8 cellular contexts compared by ENCODE assay signal in genomic region chr11:8681837-8682218, GRCh38. TPM values are rescaled to one million over a fixed set of nuclear protein-coding genes. Genes with fewer than 3 reads are reported as not detected.
DNase-seq lines count a peak whose midpoint lies in the region; ATAC-seq and TF ChIP-seq lines count a peak whose summit lies in the region.

No MANE protein-coding gene starts in this region.

- peak overlapping the region; percentile 99 for H3K4me3 Mint-ChIP-seq in activated naive CD8-positive, alpha-beta T cell treated with anti-CD3 and anti-CD28 coated beads, Interleukin-2, amount 50 U/mL, for 24 hours

- H3K27ac ChIP-seq in suprapubic skin, result peak overlapping the region; percentile 99

- H3K36me3 ChIP-seq in kidney epithelial cell (ENCODE audit: control insufficient read depth, insufficient read depth, low read length), result no peaks in the 10 kb centered on the region
- H3K36me3 ChIP-seq in suprapubic skin, result peaks cover 48% of the 10 kb centered on the region

- peaks cover 67% of the 10 kb centered on the region for H3K36me3 Mint-ChIP-seq in activated naive CD8-positive, alpha-beta T cell treated with anti-CD3 and anti-CD28 coated beads, Interleukin-2, amount 50 U/mL, for 24 hours (ENCODE audit: low read depth)

- ATAC-seq in activated naive CD8-positive, alpha-beta T cell treated with anti-CD3 and anti-CD28 coated beads, Interleukin-2, amount 50 U/mL, for 24 hours, result no peak
- ATAC-seq in GM19328 (IDR thresholded peaks at IDR 0.05; ENCODE audit: unreplicated experiment), result no peak

- DNase-seq in SKM-1 (lab: John Stamatoyannopoulos, UW; ENCODE audit: unreplicated experiment) (peak; percentile 29), SKM-1 treated with dmso at 0.1 percent for 144 hours (lab: John Stamatoyannopoulos, UW; ENCODE audit: unreplicated experiment) (no peak), kidney epithelial cell (ENCODE audit: low read depth) (no peak), suprapubic skin (ENCODE audit: low spot score in 2 of 2) (peak in 1 of 2 donors; percentile 64), NCI-H1092 (lab: John Stamatoyannopoulos, UW) (no peak), Kasumi-1 (lab: John Stamatoyannopoulos, UW) (no peak)
- DNase-seq in activated naive CD8-positive, alpha-beta T cell treated with anti-CD3 and anti-CD28 coated beads, Interleukin-2, amount 50 U/mL, for 24 hours, result no peak

- H3K27ac Mint-ChIP-seq in activated naive CD8-positive, alpha-beta T cell treated with anti-CD3 and anti-CD28 coated beads, Interleukin-2, amount 50 U/mL, for 24 hours, result peak overlapping the region; percentile 99

- peak overlapping the region; percentile 90 for H3K4me3 ChIP-seq in kidney epithelial cell (ENCODE audit: low read depth, low read length)
- H3K4me3 ChIP-seq in suprapubic skin, result peak overlapping the region; percentile 88

- H3K27me3 ChIP-seq in kidney epithelial cell (ENCODE audit: control insufficient read depth, insufficient read depth, low read length) (no peaks in the 10 kb centered on the region), suprapubic skin (no peaks in the 10 kb centered on the region)

- H3K4me1 Mint-ChIP-seq in activated naive CD8-positive, alpha-beta T cell treated with anti-CD3 and anti-CD28 coated beads, Interleukin-2, amount 50 U/mL, for 24 hours, result peaks cover 45% of the 10 kb centered on the region

- no peaks in the 10 kb centered on the region for H3K27me3 Mint-ChIP-seq in activated naive CD8-positive, alpha-beta T cell treated with anti-CD3 and anti-CD28 coated beads, Interleukin-2, amount 50 U/mL, for 24 hours

- TF ChIP-seq CTCF in kidney epithelial cell (IDR thresholded peaks at IDR 0.05; ENCODE audit: insufficient read depth, low read length, poor library complexity, severe bottlenecking), result no peak
- no peak for TF ChIP-seq CTCF in suprapubic skin (IDR thresholded peaks at IDR 0.05)

- H3K4me1 ChIP-seq in suprapubic skin, result peaks cover 25% of the 10 kb centered on the region

- H3K9me3 ChIP-seq in suprapubic skin, result no peaks in the 10 kb centered on the region

- TF ChIP-seq EP300 in suprapubic skin (IDR thresholded peaks at IDR 0.05), result no peak

- WGBS in suprapubic skin, result 36% methylated on average over 8 of the region's 8 CpGs

- H3K9me3 Mint-ChIP-seq in activated naive CD8-positive, alpha-beta T cell treated with anti-CD3 and anti-CD28 coated beads, Interleukin-2, amount 50 U/mL, for 24 hours, result peaks cover 5% of the 10 kb centered on the region

- TF ChIP-seq POLR2A in suprapubic skin (IDR thresholded peaks at IDR 0.05), result no peak

RNA-seq across cellular contexts. Expression of gene TRIM66, which starts 0.6 kb away (rescaled TPM):
- total RNA-seq in kidney epithelial cell, result 4.2 and 6.6 TPM in 2 replicates
- 10 to 100 TPM in 3 of 4 donors, 1 to 10 TPM in 1; 9.9 to 20.3 (median 11.7) TPM for total RNA-seq in suprapubic skin

RNA-seq across cellular contexts. Expression of gene RPL27A, which starts 0.8 kb away (rescaled TPM):
- total RNA-seq in kidney epithelial cell (1,281 and 1,513 TPM in 2 replicates), suprapubic skin (1,000 to 10,000 TPM in 3 of 4 donors, 100 to 1,000 TPM in 1; 822 to 1,505 (median 1,124) TPM)
